ENCODE assay signal across 1 cellular context in the genomic region with DNA sequence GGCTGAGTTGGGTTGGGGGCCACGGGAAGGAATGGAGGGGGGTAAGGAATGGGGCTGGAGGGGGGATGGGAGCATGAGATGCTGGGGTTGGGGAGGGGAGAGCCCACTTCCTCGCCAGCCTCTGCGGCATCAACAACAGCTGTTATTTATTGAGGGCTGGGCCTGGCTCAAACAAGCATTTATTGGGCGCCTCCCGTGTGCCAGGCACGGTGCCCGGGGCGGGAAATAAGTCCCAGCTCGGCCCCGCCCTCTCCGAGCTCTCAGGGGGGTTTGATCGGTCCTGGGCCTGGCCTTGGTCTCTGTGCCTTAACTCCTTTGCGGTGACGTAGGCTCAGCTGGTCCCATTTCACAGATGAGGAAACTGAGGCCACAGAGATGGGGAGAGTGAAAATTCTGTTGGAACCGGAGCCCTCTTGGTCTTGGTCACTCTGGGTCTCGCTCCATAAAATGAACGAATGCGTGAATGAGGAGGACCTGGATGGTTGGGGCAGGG.
TF ChIP-seq lines count a peak whose summit lies in the region.

No MANE protein-coding gene starts in this region.

TF ChIP-seq in A549, 52 proteins besides CTCF, POLR2A, EP300 and RAD21:
- TF ChIP-seq HOXA7 (CRISPR knock-in tag; IDR thresholded peaks at IDR 0.05) (0 out of 2 replicates have a peak, but pooled peaks have one; percentile 31), RCOR1 (IDR thresholded peaks at IDR 0.05; ENCODE audit: low read depth, low read length) (0 out of 2 replicates have a peak, but pooled peaks have one; percentile 70), CHD4 (IDR thresholded peaks at IDR 0.05; ENCODE audit: borderline replicate concordance) (peak; percentile 98), KDM5A (IDR thresholded peaks at IDR 0.05) (no peak), ZSCAN20 (CRISPR knock-in tag; IDR thresholded peaks at IDR 0.05) (no peak), HOXB13 (CRISPR knock-in tag; IDR thresholded peaks at IDR 0.05; ENCODE audit: low read depth) (peak; percentile 27; the same call in 1 of the 2 replicates), KDM1A (IDR thresholded peaks at IDR 0.05; ENCODE audit: low read depth) (peak; percentile 99), HDAC2 (IDR thresholded peaks at IDR 0.05) (peak; percentile 95), NPAS2 (CRISPR knock-in tag; IDR thresholded peaks at IDR 0.05; ENCODE audit: borderline replicate concordance) (no peak)
- TF ChIP-seq, protein P1, sequence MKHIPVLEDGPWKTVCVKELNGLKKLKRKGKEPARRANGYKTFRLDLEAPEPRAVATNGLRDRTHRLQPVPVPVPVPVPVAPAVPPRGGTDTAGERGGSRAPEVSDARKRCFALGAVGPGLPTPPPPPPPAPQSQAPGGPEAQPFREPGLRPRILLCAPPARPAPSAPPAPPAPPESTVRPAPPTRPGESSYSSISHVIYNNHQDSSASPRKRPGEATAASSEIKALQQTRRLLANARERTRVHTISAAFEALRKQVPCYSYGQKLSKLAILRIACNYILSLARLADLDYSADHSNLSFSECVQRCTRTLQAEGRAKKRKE (CRISPR knock-in tag; IDR thresholded peaks at IDR 0.05; ENCODE audit: low read depth), result no peak
- TF ChIP-seq, protein P2, sequence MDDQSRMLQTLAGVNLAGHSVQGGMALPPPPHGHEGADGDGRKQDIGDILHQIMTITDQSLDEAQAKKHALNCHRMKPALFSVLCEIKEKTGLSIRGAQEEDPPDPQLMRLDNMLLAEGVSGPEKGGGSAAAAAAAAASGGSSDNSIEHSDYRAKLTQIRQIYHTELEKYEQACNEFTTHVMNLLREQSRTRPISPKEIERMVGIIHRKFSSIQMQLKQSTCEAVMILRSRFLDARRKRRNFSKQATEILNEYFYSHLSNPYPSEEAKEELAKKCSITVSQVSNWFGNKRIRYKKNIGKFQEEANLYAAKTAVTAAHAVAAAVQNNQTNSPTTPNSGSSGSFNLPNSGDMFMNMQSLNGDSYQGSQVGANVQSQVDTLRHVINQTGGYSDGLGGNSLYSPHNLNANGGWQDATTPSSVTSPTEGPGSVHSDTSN (IDR thresholded peaks at IDR 0.05), result 0 out of 2 replicates have a peak, but pooled peaks have one; percentile 28
- TF ChIP-seq, protein P3, sequence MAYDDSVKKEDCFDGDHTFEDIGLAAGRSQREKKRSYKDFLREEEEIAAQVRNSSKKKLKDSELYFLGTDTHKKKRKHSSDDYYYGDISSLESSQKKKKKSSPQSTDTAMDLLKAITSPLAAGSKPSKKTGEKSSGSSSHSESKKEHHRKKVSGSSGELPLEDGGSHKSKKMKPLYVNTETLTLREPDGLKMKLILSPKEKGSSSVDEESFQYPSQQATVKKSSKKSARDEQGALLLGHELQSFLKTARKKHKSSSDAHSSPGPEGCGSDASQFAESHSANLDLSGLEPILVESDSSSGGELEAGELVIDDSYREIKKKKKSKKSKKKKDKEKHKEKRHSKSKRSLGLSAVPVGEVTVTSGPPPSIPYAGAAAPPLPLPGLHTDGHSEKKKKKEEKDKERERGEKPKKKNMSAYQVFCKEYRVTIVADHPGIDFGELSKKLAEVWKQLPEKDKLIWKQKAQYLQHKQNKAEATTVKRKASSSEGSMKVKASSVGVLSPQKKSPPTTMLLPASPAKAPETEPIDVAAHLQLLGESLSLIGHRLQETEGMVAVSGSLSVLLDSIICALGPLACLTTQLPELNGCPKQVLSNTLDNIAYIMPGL (CRISPR knock-in tag; IDR thresholded peaks at IDR 0.05; ENCODE audit: borderline replicate concordance), result no peak
TF ChIP-seq in A549: peak in this region for 7.
